Comparison of ENCODE assay signal across 1 cellular context in the genomic region with DNA sequence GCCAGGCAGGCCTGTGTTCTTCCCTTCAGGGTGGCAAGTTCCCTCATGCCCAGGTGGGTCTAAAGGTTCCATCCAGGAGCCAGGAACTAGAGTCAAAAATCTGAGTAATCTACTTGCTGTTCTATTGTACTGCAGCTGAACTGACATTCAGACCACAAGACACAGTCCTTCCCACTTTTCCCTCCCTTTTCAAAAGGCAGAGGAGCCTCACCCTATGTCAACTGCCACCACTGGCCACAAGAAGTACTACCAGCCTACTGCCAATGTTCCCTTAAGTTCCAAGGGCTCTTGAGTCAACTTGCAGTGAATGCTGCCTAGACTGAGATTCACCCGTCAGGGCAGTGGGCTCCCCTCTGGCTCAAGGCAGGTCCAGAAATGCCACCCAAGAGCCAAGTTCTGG.
TF ChIP-seq lines count a peak whose summit lies in the region.

No MANE protein-coding gene starts in this region.

TF ChIP-seq in GM23338, 12 proteins besides CTCF, POLR2A, EP300 and RAD21 (continued from another document):
- TF ChIP-seq, protein P1, sequence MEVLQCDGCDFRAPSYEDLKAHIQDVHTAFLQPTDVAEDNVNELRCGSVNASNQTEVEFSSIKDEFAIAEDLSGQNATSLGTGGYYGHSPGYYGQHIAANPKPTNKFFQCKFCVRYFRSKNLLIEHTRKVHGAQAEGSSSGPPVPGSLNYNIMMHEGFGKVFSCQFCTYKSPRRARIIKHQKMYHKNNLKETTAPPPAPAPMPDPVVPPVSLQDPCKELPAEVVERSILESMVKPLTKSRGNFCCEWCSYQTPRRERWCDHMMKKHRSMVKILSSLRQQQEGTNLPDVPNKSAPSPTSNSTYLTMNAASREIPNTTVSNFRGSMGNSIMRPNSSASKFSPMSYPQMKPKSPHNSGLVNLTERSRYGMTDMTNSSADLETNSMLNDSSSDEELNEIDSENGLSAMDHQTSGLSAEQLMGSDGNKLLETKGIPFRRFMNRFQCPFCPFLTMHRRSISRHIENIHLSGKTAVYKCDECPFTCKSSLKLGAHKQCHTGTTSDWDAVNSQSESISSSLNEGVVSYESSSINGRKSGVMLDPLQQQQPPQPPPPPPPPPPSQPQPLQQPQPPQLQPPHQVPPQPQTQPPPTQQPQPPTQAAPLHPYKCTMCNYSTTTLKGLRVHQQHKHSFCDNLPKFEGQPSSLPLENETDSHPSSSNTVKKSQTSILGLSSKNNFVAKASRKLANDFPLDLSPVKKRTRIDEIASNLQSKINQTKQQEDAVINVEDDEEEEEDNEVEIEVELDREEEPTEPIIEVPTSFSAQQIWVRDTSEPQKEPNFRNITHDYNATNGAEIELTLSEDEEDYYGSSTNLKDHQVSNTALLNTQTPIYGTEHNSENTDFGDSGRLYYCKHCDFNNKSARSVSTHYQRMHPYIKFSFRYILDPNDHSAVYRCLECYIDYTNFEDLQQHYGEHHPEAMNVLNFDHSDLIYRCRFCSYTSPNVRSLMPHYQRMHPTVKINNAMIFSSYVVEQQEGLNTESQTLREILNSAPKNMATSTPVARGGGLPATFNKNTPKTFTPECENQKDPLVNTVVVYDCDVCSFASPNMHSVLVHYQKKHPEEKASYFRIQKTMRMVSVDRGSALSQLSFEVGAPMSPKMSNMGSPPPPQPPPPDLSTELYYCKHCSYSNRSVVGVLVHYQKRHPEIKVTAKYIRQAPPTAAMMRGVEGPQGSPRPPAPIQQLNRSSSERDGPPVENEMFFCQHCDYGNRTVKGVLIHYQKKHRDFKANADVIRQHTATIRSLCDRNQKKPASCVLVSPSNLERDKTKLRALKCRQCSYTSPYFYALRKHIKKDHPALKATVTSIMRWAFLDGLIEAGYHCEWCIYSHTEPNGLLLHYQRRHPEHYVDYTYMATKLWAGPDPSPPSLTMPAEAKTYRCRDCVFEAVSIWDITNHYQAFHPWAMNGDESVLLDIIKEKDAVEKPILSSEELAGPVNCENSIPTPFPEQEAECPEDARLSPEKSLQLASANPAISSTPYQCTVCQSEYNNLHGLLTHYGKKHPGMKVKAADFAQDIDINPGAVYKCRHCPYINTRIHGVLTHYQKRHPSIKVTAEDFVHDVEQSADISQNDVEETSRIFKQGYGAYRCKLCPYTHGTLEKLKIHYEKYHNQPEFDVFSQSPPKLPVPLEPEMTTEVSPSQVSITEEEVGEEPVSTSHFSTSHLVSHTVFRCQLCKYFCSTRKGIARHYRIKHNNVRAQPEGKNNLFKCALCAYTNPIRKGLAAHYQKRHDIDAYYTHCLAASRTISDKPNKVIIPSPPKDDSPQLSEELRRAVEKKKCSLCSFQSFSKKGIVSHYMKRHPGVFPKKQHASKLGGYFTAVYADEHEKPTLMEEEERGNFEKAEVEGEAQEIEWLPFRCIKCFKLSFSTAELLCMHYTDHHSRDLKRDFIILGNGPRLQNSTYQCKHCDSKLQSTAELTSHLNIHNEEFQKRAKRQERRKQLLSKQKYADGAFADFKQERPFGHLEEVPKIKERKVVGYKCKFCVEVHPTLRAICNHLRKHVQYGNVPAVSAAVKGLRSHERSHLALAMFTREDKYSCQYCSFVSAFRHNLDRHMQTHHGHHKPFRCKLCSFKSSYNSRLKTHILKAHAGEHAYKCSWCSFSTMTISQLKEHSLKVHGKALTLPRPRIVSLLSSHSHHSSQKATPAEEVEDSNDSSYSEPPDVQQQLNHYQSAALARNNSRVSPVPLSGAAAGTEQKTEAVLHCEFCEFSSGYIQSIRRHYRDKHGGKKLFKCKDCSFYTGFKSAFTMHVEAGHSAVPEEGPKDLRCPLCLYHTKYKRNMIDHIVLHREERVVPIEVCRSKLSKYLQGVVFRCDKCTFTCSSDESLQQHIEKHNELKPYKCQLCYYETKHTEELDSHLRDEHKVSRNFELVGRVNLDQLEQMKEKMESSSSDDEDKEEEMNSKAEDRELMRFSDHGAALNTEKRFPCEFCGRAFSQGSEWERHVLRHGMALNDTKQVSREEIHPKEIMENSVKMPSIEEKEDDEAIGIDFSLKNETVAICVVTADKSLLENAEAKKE (CRISPR knock-in tag; IDR thresholded peaks at IDR 0.05): no peak
- TF ChIP-seq, protein P2, sequence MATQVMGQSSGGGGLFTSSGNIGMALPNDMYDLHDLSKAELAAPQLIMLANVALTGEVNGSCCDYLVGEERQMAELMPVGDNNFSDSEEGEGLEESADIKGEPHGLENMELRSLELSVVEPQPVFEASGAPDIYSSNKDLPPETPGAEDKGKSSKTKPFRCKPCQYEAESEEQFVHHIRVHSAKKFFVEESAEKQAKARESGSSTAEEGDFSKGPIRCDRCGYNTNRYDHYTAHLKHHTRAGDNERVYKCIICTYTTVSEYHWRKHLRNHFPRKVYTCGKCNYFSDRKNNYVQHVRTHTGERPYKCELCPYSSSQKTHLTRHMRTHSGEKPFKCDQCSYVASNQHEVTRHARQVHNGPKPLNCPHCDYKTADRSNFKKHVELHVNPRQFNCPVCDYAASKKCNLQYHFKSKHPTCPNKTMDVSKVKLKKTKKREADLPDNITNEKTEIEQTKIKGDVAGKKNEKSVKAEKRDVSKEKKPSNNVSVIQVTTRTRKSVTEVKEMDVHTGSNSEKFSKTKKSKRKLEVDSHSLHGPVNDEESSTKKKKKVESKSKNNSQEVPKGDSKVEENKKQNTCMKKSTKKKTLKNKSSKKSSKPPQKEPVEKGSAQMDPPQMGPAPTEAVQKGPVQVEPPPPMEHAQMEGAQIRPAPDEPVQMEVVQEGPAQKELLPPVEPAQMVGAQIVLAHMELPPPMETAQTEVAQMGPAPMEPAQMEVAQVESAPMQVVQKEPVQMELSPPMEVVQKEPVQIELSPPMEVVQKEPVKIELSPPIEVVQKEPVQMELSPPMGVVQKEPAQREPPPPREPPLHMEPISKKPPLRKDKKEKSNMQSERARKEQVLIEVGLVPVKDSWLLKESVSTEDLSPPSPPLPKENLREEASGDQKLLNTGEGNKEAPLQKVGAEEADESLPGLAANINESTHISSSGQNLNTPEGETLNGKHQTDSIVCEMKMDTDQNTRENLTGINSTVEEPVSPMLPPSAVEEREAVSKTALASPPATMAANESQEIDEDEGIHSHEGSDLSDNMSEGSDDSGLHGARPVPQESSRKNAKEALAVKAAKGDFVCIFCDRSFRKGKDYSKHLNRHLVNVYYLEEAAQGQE (IDR thresholded peaks at IDR 0.05; ENCODE audit: unreplicated experiment): no peak
- TF ChIP-seq EZH2 (IDR thresholded peaks at IDR 0.05; ENCODE audit: low read depth, unreplicated experiment) (no peak), ZNF331 (CRISPR knock-in tag; IDR thresholded peaks at IDR 0.05; ENCODE audit: low read depth) (no peak), CREB1 (CRISPR knock-in tag; IDR thresholded peaks at IDR 0.05; ENCODE audit: low read depth) (no peak)
